Comparison of ENCODE assay signal across 20 cellular contexts in genomic region chr5:57805170-57805569, GRCh38.
DNase-seq lines count a peak whose midpoint lies in the region; ATAC-seq and TF ChIP-seq lines count a peak whose summit lies in the region.
"Had no signal": no experiment of that assay in that cellular context is flagged by ENCODE, and none has a peak within 500 bp of the region (broad histone marks: within the 10 kb centered on the region; RNA-seq: fewer than 3 reads in every experiment).

No MANE protein-coding gene starts in this region.

- H3K4me2 ChIP-seq in GM23248 (ENCODE audit: unreplicated experiment): peak overlapping the region; percentile 5
- no peak overlapping the region for H3K4me2 ChIP-seq in PC-9
- H3K4me2 ChIP-seq: A549 had no signal

- H4K20me1 ChIP-seq in GM23248 (ENCODE audit: insufficient read depth) (no peaks in the 10 kb centered on the region), PC-9 (ENCODE audit: insufficient read depth) (no peaks in the 10 kb centered on the region)

- POLR2A ChIA-PET in PC-9 (lab: Charles Lee; ENCODE audit: unreplicated experiment): no interaction called here

- H3K36me3 ChIP-seq in GM23248 (ENCODE audit: low read depth): no peaks in the 10 kb centered on the region
- H3K36me3 ChIP-seq in PC-9 (ENCODE audit: low read depth): no peaks in the 10 kb centered on the region
- H3K36me3 ChIP-seq in psoas muscle (ENCODE audit: insufficient read depth in 1 of 2, low read depth in 1 of 2): no peaks in the 10 kb centered on the region
- no peaks in the 10 kb centered on the region for H3K36me3 ChIP-seq in ascending aorta
- H3K36me3 ChIP-seq: BE2C had no signal

- DNase-seq in GM23248 (no peak), PC-9 (no peak), fibroblast of the aortic adventitia (ENCODE audit: low read depth) (peak; percentile 39), psoas muscle (no peak), ascending aorta (ENCODE audit: low spot score in 2 of 2) (no peak), HT-29 (ENCODE audit: low spot score) (no peak), SIG-M5 treated with dmso at 0.1 percent for 504 hours (lab: John Stamatoyannopoulos, UW; ENCODE audit: unreplicated experiment) (no peak)
- DNase-seq: BE2C, GDM1, H9, Karpas-422, NCI-H1417, NCI-H1694 treated with DMSO at 0.1 percent for 48 hours, NCI-H2081 treated with DMSO at 0.1 percent for 48 hours, NCI-H2171 treated with DMSO at 0.1 percent for 48 hours, NCI-H446, NCI-H526, Right ventricle myocardium superior had no signal

- TF ChIP-seq CTCF in PC-9 (conservative IDR thresholded peaks at IDR 0.05): no peak
- no peak for TF ChIP-seq CTCF in fibroblast of the aortic adventitia (IDR thresholded peaks at IDR 0.05; ENCODE audit: insufficient read depth, low read length)
- no peak for TF ChIP-seq CTCF in psoas muscle (IDR thresholded peaks at IDR 0.05)
- no peak for TF ChIP-seq CTCF in ascending aorta (IDR thresholded peaks at IDR 0.05)

- no peaks in the 10 kb centered on the region for H3K9me3 ChIP-seq in GM23248 (ENCODE audit: low read depth)
- no peaks in the 10 kb centered on the region for H3K9me3 ChIP-seq in PC-9 (ENCODE audit: insufficient read depth, low read depth)
- H3K9me3 ChIP-seq in psoas muscle: no peaks in the 10 kb centered on the region
- no peaks in the 10 kb centered on the region for H3K9me3 ChIP-seq in ascending aorta
- H3K9me3 ChIP-seq: A549, BE2C had no signal

- H3K79me2 ChIP-seq in GM23248 (ENCODE audit: insufficient read depth): no peaks in the 10 kb centered on the region
- H3K79me2 ChIP-seq in PC-9 (ENCODE audit: low read depth): no peaks in the 10 kb centered on the region

- intact Hi-C loops in PC-9 (cut with micrococcal nuclease; ENCODE audit: unreplicated experiment): no loop called here
- intact Hi-C loops in psoas muscle (cut with DNase I): no loop called here
- intact Hi-C loops in ascending aorta (cut with DNase I): no loop called here

- peak overlapping the region; percentile 61; the same call in 1 of the 2 replicates for H3K27ac ChIP-seq in GM23248
- 0 out of 2 replicates have a peak overlapping the region, but pooled peaks have one; percentile 30 for H3K27ac ChIP-seq in PC-9
- H3K27ac ChIP-seq in psoas muscle: peak overlapping the region; percentile 81
- H3K27ac ChIP-seq in ascending aorta: no peak overlapping the region
- H3K27ac ChIP-seq: A549 had no signal

- ATAC-seq in psoas muscle (peak; percentile 53 to 87 (median 84)), GM21529 (IDR thresholded peaks at IDR 0.05; ENCODE audit: unreplicated experiment) (no peak)
- ATAC-seq: A549 had no signal

- no peaks in the 10 kb centered on the region for H3K9me2 ChIP-seq in GM23248 (ENCODE audit: insufficient read depth)
- H3K9me2 ChIP-seq in PC-9 (ENCODE audit: insufficient read depth): peaks cover 5% of the 10 kb centered on the region

- in situ Hi-C loops in GM23248 (cut with MboI): no loop called here

- no peak overlapping the region for H2AFZ ChIP-seq in GM23248
- H2AFZ ChIP-seq in PC-9: no peak overlapping the region

- H3K4me3 ChIP-seq in GM23248 (no peak overlapping the region), PC-9 (no peak overlapping the region), fibroblast of the aortic adventitia (ENCODE audit: low read depth, low read length) (no peak overlapping the region), psoas muscle (no peak overlapping the region), ascending aorta (no peak overlapping the region)
- H3K4me3 ChIP-seq: A549 had no signal

- no peak overlapping the region for H3K9ac ChIP-seq in GM23248

- H3K4me1 ChIP-seq in GM23248 (ENCODE audit: insufficient read depth): peaks cover 30% of the 10 kb centered on the region
- no peaks in the 10 kb centered on the region for H3K4me1 ChIP-seq in PC-9 (replicated peaks; ENCODE audit: insufficient read depth)
- peaks cover 26% of the 10 kb centered on the region for H3K4me1 ChIP-seq in psoas muscle
- H3K4me1 ChIP-seq in ascending aorta: peaks cover 0 to 9% of the 10 kb centered on the region in 2 donors
- H3K4me1 ChIP-seq: BE2C had no signal

- no TSS peak for BruUV-seq in PC-9 (replicated peaks; lab: Mats Ljungman, UMichigan)

- H3K27me3 ChIP-seq in GM23248 (replicated peaks; ENCODE audit: insufficient read depth) (no peaks in the 10 kb centered on the region), PC-9 (ENCODE audit: insufficient read depth, low read depth) (no peaks in the 10 kb centered on the region), psoas muscle (ENCODE audit: insufficient read depth in 3 of 3, low read length in 2 of 3) (no peaks in the 10 kb centered on the region), ascending aorta (no peaks in the 10 kb centered on the region)
- H3K27me3 ChIP-seq: BE2C had no signal

- CTCF ChIA-PET in PC-9 (lab: Charles Lee): no interaction called here

- H3F3A ChIP-seq in GM23248 (ENCODE audit: insufficient read depth) (peaks cover 22% of the 10 kb centered on the region), PC-9 (ENCODE audit: insufficient read depth, low read depth) (no peaks in the 10 kb centered on the region)

Comparison
In these comparisons a context has a peak if more than half of its experiments do, and no peak if none do; other contexts are left out.
1. H3K27ac ChIP-seq: peak in GM23248 (single experiment), PC-9 (single experiment) and psoas muscle (single experiment); none in ascending aorta (0 of 2).